In the genomic region with DNA sequence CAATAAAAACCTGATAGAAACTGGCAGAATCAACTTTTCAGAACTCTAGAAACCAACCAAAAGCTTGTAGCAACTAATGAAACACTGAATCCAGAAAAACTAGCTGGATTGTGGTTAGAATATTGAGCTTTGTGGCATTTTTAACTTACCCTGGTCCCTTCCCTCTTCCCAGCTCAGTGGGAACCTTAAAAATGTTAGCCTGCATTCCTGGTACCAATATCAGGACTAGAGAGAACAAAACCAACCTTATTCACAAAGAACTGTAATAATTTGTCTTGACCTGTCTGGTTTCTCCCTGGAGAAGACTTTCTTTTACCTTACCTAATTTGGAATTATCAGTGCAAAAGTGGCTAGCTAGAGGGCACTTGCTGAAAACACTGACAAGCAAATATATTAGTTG, we compare ENCODE assay signal across 2 cellular contexts.
TF ChIP-seq lines count a peak whose summit lies in the region.

No MANE protein-coding gene starts in this region.

TF ChIP-seq in GM23338, 12 proteins besides CTCF, POLR2A, EP300 and RAD21 (continues in another document):
- TF ChIP-seq CREB1 (CRISPR knock-in tag; IDR thresholded peaks at IDR 0.05; ENCODE audit: low read depth) (no peak), ZNF331 (CRISPR knock-in tag; IDR thresholded peaks at IDR 0.05; ENCODE audit: low read depth) (no peak), STAT1 (IDR thresholded peaks at IDR 0.05; ENCODE audit: unreplicated experiment) (no peak), ZNF114 (CRISPR knock-in tag; IDR thresholded peaks at IDR 0.05) (no peak), POLR2AphosphoS5 (IDR thresholded peaks at IDR 0.05; ENCODE audit: low read depth) (no peak), JUNB (IDR thresholded peaks at IDR 0.05; ENCODE audit: unreplicated experiment) (no peak), EZH2phosphoT487 (IDR thresholded peaks at IDR 0.05; ENCODE audit: unreplicated experiment) (no peak)
- TF ChIP-seq, protein P1, sequence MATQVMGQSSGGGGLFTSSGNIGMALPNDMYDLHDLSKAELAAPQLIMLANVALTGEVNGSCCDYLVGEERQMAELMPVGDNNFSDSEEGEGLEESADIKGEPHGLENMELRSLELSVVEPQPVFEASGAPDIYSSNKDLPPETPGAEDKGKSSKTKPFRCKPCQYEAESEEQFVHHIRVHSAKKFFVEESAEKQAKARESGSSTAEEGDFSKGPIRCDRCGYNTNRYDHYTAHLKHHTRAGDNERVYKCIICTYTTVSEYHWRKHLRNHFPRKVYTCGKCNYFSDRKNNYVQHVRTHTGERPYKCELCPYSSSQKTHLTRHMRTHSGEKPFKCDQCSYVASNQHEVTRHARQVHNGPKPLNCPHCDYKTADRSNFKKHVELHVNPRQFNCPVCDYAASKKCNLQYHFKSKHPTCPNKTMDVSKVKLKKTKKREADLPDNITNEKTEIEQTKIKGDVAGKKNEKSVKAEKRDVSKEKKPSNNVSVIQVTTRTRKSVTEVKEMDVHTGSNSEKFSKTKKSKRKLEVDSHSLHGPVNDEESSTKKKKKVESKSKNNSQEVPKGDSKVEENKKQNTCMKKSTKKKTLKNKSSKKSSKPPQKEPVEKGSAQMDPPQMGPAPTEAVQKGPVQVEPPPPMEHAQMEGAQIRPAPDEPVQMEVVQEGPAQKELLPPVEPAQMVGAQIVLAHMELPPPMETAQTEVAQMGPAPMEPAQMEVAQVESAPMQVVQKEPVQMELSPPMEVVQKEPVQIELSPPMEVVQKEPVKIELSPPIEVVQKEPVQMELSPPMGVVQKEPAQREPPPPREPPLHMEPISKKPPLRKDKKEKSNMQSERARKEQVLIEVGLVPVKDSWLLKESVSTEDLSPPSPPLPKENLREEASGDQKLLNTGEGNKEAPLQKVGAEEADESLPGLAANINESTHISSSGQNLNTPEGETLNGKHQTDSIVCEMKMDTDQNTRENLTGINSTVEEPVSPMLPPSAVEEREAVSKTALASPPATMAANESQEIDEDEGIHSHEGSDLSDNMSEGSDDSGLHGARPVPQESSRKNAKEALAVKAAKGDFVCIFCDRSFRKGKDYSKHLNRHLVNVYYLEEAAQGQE (IDR thresholded peaks at IDR 0.05; ENCODE audit: unreplicated experiment) = no peak
- TF ChIP-seq, protein P2, sequence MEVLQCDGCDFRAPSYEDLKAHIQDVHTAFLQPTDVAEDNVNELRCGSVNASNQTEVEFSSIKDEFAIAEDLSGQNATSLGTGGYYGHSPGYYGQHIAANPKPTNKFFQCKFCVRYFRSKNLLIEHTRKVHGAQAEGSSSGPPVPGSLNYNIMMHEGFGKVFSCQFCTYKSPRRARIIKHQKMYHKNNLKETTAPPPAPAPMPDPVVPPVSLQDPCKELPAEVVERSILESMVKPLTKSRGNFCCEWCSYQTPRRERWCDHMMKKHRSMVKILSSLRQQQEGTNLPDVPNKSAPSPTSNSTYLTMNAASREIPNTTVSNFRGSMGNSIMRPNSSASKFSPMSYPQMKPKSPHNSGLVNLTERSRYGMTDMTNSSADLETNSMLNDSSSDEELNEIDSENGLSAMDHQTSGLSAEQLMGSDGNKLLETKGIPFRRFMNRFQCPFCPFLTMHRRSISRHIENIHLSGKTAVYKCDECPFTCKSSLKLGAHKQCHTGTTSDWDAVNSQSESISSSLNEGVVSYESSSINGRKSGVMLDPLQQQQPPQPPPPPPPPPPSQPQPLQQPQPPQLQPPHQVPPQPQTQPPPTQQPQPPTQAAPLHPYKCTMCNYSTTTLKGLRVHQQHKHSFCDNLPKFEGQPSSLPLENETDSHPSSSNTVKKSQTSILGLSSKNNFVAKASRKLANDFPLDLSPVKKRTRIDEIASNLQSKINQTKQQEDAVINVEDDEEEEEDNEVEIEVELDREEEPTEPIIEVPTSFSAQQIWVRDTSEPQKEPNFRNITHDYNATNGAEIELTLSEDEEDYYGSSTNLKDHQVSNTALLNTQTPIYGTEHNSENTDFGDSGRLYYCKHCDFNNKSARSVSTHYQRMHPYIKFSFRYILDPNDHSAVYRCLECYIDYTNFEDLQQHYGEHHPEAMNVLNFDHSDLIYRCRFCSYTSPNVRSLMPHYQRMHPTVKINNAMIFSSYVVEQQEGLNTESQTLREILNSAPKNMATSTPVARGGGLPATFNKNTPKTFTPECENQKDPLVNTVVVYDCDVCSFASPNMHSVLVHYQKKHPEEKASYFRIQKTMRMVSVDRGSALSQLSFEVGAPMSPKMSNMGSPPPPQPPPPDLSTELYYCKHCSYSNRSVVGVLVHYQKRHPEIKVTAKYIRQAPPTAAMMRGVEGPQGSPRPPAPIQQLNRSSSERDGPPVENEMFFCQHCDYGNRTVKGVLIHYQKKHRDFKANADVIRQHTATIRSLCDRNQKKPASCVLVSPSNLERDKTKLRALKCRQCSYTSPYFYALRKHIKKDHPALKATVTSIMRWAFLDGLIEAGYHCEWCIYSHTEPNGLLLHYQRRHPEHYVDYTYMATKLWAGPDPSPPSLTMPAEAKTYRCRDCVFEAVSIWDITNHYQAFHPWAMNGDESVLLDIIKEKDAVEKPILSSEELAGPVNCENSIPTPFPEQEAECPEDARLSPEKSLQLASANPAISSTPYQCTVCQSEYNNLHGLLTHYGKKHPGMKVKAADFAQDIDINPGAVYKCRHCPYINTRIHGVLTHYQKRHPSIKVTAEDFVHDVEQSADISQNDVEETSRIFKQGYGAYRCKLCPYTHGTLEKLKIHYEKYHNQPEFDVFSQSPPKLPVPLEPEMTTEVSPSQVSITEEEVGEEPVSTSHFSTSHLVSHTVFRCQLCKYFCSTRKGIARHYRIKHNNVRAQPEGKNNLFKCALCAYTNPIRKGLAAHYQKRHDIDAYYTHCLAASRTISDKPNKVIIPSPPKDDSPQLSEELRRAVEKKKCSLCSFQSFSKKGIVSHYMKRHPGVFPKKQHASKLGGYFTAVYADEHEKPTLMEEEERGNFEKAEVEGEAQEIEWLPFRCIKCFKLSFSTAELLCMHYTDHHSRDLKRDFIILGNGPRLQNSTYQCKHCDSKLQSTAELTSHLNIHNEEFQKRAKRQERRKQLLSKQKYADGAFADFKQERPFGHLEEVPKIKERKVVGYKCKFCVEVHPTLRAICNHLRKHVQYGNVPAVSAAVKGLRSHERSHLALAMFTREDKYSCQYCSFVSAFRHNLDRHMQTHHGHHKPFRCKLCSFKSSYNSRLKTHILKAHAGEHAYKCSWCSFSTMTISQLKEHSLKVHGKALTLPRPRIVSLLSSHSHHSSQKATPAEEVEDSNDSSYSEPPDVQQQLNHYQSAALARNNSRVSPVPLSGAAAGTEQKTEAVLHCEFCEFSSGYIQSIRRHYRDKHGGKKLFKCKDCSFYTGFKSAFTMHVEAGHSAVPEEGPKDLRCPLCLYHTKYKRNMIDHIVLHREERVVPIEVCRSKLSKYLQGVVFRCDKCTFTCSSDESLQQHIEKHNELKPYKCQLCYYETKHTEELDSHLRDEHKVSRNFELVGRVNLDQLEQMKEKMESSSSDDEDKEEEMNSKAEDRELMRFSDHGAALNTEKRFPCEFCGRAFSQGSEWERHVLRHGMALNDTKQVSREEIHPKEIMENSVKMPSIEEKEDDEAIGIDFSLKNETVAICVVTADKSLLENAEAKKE (CRISPR knock-in tag; IDR thresholded peaks at IDR 0.05) = no peak
- TF ChIP-seq, protein P3, sequence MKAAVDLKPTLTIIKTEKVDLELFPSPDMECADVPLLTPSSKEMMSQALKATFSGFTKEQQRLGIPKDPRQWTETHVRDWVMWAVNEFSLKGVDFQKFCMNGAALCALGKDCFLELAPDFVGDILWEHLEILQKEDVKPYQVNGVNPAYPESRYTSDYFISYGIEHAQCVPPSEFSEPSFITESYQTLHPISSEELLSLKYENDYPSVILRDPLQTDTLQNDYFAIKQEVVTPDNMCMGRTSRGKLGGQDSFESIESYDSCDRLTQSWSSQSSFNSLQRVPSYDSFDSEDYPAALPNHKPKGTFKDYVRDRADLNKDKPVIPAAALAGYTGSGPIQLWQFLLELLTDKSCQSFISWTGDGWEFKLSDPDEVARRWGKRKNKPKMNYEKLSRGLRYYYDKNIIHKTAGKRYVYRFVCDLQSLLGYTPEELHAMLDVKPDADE (IDR thresholded peaks at IDR 0.05) = no peak

TF ChIP-seq in H1, 55 proteins besides CTCF, POLR2A, EP300 and RAD21:
- TF ChIP-seq TCF12 (IDR thresholded peaks at IDR 0.05; ENCODE audit: low read depth, low read length) = no peak
- TF ChIP-seq TAF1 (IDR thresholded peaks at IDR 0.05; ENCODE audit: low read depth, low read length) = no peak
- no peak for TF ChIP-seq MAFK (IDR thresholded peaks at IDR 0.05; ENCODE audit: low read depth, low read length)
